In the genomic region with DNA sequence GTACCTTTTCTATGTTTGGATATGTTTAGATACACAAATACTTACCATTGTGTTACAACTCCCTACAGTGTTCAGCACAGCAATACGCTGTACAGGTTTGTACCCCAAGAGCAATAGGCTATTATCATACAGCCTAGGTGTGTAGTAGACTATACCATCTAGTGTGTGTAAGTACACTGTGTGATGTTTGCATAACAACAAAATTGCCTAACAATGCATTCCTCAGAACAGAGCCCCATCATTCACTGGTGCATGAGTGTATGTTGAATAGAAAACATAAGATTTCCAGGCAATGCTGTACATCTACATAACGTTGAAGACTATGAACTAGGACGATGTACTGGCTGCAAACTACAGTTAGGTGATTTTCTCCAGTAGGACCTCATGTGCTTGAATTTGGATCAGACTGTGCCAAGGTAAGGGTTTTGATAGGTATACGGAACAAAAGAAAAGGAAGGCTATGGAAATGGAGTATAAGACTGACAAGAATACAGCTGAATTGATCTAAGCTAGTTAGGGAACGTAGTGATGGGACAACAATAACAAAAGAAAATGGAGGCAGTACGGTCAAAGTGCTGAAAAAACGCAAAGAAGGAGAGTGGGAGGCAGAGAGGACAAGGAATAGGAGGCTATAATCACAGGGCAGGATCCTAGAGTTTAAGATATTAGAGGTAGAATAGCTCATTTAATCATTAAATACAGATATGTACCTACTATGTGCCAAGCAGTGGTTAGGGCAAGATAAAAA, we compare ENCODE assay signal across 18 cellular contexts.
"Had no signal": no experiment of that assay in that cellular context is flagged by ENCODE, and none has a peak within 500 bp of the region (broad histone marks: within the 10 kb centered on the region; RNA-seq: fewer than 3 reads in every experiment).

No MANE protein-coding gene starts in this region.

- H3K4me1 ChIP-seq: tibial nerve had no signal

- H3K9me3 ChIP-seq: gastrocnemius medialis, heart left ventricle, pancreas, vagina had no signal

- H3K27ac ChIP-seq: gastrocnemius medialis, heart left ventricle, pancreas, tibial nerve, vagina had no signal

- H3K27me3 ChIP-seq: gastrocnemius medialis, heart left ventricle, pancreas, tibial nerve, vagina had no signal

- ATAC-seq: pancreas had no signal

- H3K27ac Mint-ChIP-seq: activated T-helper 17 cell treated with anti-CD3 and anti-CD28 coated beads, Interleukin-2, amount 50 U/mL, for 72 hours; dendritic cell treated with granulocyte-macrophage colony-stimulating factor and Interleukin-4, amounts not matched to agents 40 ng/mL and 50 ng/mL, for 4 days; mesothelial cell of epicardium had no signal

- H3K4me3 ChIP-seq: gastrocnemius medialis, heart left ventricle, lung, pancreas, tibial nerve, vagina had no signal

- H3K36me3 ChIP-seq: gastrocnemius medialis, heart left ventricle, pancreas, vagina had no signal

- DNase-seq: activated CD4-positive, alpha-beta T cell treated with anti-CD3 and anti-CD28 coated beads for 1 hour; activated CD4-positive, alpha-beta T cell treated with anti-CD3 and anti-CD28 coated beads, Interleukin-2, amount 50 U/mL, for 48 hours; activated naive CD4-positive, alpha-beta T cell treated with anti-CD3 and anti-CD28 coated beads, Interleukin-2, amount 50 U/mL, for 16 hours; anterior cingulate cortex; effector memory CD4-positive, alpha-beta T cell; gastrocnemius medialis; heart left ventricle; left cardiac atrium; pancreas; stimulated activated CD4-positive, alpha-beta T cell treated with anti-CD3 and anti-CD28 coated beads, Interleukin-4, amount 100 ng/mL, for 1 hour; stimulated activated naive CD4-positive, alpha-beta T cell; T-helper 1 cell had no signal

- H3K27me3 Mint-ChIP-seq: activated T-helper 17 cell treated with anti-CD3 and anti-CD28 coated beads, Interleukin-2, amount 50 U/mL, for 72 hours; dendritic cell treated with granulocyte-macrophage colony-stimulating factor and Interleukin-4, amounts not matched to agents 40 ng/mL and 50 ng/mL, for 4 days had no signal

- H3K4me3 Mint-ChIP-seq: activated T-helper 17 cell treated with anti-CD3 and anti-CD28 coated beads, Interleukin-2, amount 50 U/mL, for 72 hours; dendritic cell treated with granulocyte-macrophage colony-stimulating factor and Interleukin-4, amounts not matched to agents 40 ng/mL and 50 ng/mL, for 4 days; mesothelial cell of epicardium had no signal

- H3K9me3 Mint-ChIP-seq: activated T-helper 17 cell treated with anti-CD3 and anti-CD28 coated beads, Interleukin-2, amount 50 U/mL, for 72 hours; dendritic cell treated with granulocyte-macrophage colony-stimulating factor and Interleukin-4, amounts not matched to agents 40 ng/mL and 50 ng/mL, for 4 days had no signal
